Comparison of ENCODE assay signal across 21 cellular contexts in genomic region chr10:44829426-44829825, GRCh38.
"Had no signal": no experiment of that assay in that cellular context is flagged by ENCODE, and none has a peak within 500 bp of the region (broad histone marks: within the 10 kb centered on the region; RNA-seq: fewer than 3 reads in every experiment).

No MANE protein-coding gene starts in this region.

- ATAC-seq: effector memory CD8-positive, alpha-beta T cell; left lobe of liver; mucosa of descending colon; naive thymus-derived CD8-positive, alpha-beta T cell had no signal

- DNase-seq: effector memory CD8-positive, alpha-beta T cell; heart left ventricle; hippocampal formation; islet precursor cell; mucosa of descending colon; naive thymus-derived CD8-positive, alpha-beta T cell; posterior cingulate gyrus; spleen; stimulated activated CD4-positive, alpha-beta T cell treated with anti-CD3 and anti-CD28 coated beads, Interleukin-15, amount 100 ng/mL, for 24 hours; stimulated activated CD4-positive, alpha-beta T cell treated with anti-CD3 and anti-CD28 coated beads, Interleukin-1b, Interleukin-23, amount 100 ng/mL, for 48 hours; stimulated activated CD4-positive, alpha-beta T cell treated with anti-CD3 and anti-CD28 coated beads, Interleukin-4, amount 100 ng/mL, for 4 hours; stimulated activated naive CD4-positive, alpha-beta T cell; stomach; substantia nigra; transverse colon; uterus had no signal

- FAIRE-seq: colon, frontal cortex had no signal

- H3K36me3 ChIP-seq: heart left ventricle, neutrophil, spleen, stomach, thoracic aorta, transverse colon, uterus had no signal

- H3K27me3 ChIP-seq: heart left ventricle, spleen, stomach, transverse colon, uterus had no signal

- H3K27ac ChIP-seq: neutrophil, spleen, stomach, thoracic aorta, transverse colon had no signal

- H3K9me3 ChIP-seq: heart left ventricle, mucosa of descending colon, neutrophil, spleen, stomach, thoracic aorta, transverse colon, uterus had no signal

- H3K4me3 ChIP-seq: heart left ventricle, mucosa of descending colon, spleen, stomach, thoracic aorta, transverse colon, uterus had no signal

- H3K4me1 ChIP-seq: spleen, stomach, transverse colon had no signal
